Comparison of ENCODE assay signal across 19 cellular contexts in genomic region chr5:78560000-78560399, GRCh38.
"Had no signal": no experiment of that assay in that cellular context is flagged by ENCODE, and none has a peak within 500 bp of the region (broad histone marks: within the 10 kb centered on the region; RNA-seq: fewer than 3 reads in every experiment).

No MANE protein-coding gene starts in this region.

- H3K27ac ChIP-seq: body of pancreas, epithelial cell of prostate, gastroesophageal sphincter, parathyroid adenoma, stomach, suprapubic skin, tibial nerve had no signal

- H3K9me3 ChIP-seq: body of pancreas, gastroesophageal sphincter, stomach, suprapubic skin, tibial nerve had no signal

- DNase-seq: activated B cell treated with CpG ODN at 0.5 μM for 24 hours; activated CD4-positive, alpha-beta memory T cell treated with anti-CD3 and anti-CD28 coated beads for 36 hours; activated CD4-positive, alpha-beta T cell treated with anti-CD3 and anti-CD28 coated beads for 4 hours; activated naive CD4-positive, alpha-beta T cell treated with anti-CD3 and anti-CD28 coated beads for 36 hours; activated T-cell treated with anti-CD3 and anti-CD28 coated beads, Interleukin-2, amount 50 U/mL, for 24 hours; body of pancreas; head of caudate nucleus; midbrain; nucleus accumbens; right cardiac atrium; stimulated activated CD4-positive, alpha-beta T cell treated with anti-CD3 and anti-CD28 coated beads, Interleukin-12 subunit alpha, Interleukin-12 subunit beta, amount 100 ng/mL, for 4 hours; stimulated activated CD4-positive, alpha-beta T cell treated with anti-CD3 and anti-CD28 coated beads, Interleukin-4, amount 100 ng/mL, for 4 hours; stomach; T1000 had no signal

- H3K4me1 ChIP-seq: parathyroid adenoma, stomach, suprapubic skin had no signal

- H3K27me3 ChIP-seq: body of pancreas, gastroesophageal sphincter, stomach, suprapubic skin, tibial nerve had no signal

- H3K36me3 ChIP-seq: gastroesophageal sphincter, suprapubic skin, tibial nerve had no signal

- H3K4me3 ChIP-seq: body of pancreas, gastroesophageal sphincter, stomach, suprapubic skin, tibial nerve had no signal

- ATAC-seq: body of pancreas, gastroesophageal sphincter, right cardiac atrium had no signal
